Comparison of ENCODE assay signal across 8 cellular contexts in genomic region chr1:224513787-224514209, GRCh38.
DNase-seq lines count a peak whose midpoint lies in the region; ATAC-seq and TF ChIP-seq lines count a peak whose summit lies in the region.

No MANE protein-coding gene starts in this region.

- H3K27ac Mint-ChIP-seq in activated T-helper 17 cell treated with anti-CD3 and anti-CD28 coated beads, Interleukin-2, amount 50 U/mL, for 72 hours = peak overlapping the region; percentile 21
- H3K27ac Mint-ChIP-seq in osteocyte (ENCODE audit: unreplicated experiment) (no peak overlapping the region), type B pancreatic cell (no peak overlapping the region)

- peaks cover 6% of the 10 kb centered on the region for H3K4me1 Mint-ChIP-seq in activated T-helper 17 cell treated with anti-CD3 and anti-CD28 coated beads, Interleukin-2, amount 50 U/mL, for 72 hours
- H3K4me1 Mint-ChIP-seq in osteocyte (ENCODE audit: unreplicated experiment) (peaks cover 30% of the 10 kb centered on the region), type B pancreatic cell (ENCODE audit: unreplicated experiment) (peaks cover 7% of the 10 kb centered on the region)

- H3K36me3 Mint-ChIP-seq in activated T-helper 17 cell treated with anti-CD3 and anti-CD28 coated beads, Interleukin-2, amount 50 U/mL, for 72 hours (ENCODE audit: low read depth) = no peaks in the 10 kb centered on the region
- H3K36me3 Mint-ChIP-seq in osteocyte (ENCODE audit: unreplicated experiment) (no peaks in the 10 kb centered on the region), type B pancreatic cell (no peaks in the 10 kb centered on the region)

- H3K27me3 ChIP-seq in RWPE2 (ENCODE audit: insufficient read depth, poor library complexity, severe bottlenecking) = no peaks in the 10 kb centered on the region

- TF ChIP-seq CTCF in LNCAP (IDR thresholded peaks at IDR 0.05) = peak; percentile 92
- TF ChIP-seq CTCF in RWPE2 (IDR thresholded peaks at IDR 0.05; ENCODE audit: poor library complexity, severe bottlenecking) = peak; percentile 66
- TF ChIP-seq CTCF in fibroblast of villous mesenchyme (IDR thresholded peaks at IDR 0.05; ENCODE audit: insufficient read depth, low read depth, low read length) = peak; percentile 92
- peak; percentile 95 for TF ChIP-seq CTCF in osteocyte (IDR thresholded peaks at IDR 0.05)
- peak; percentile 96 for TF ChIP-seq CTCF in type B pancreatic cell (conservative IDR thresholded peaks at IDR 0.05)

- no peaks in the 10 kb centered on the region for H3K4me1 ChIP-seq in RWPE2 (ENCODE audit: insufficient read depth, poor library complexity, severe bottlenecking)

- H3K27me3 Mint-ChIP-seq in activated T-helper 17 cell treated with anti-CD3 and anti-CD28 coated beads, Interleukin-2, amount 50 U/mL, for 72 hours = no peaks in the 10 kb centered on the region
- H3K27me3 Mint-ChIP-seq in osteocyte (ENCODE audit: unreplicated experiment) = no peaks in the 10 kb centered on the region
- H3K27me3 Mint-ChIP-seq in type B pancreatic cell = no peaks in the 10 kb centered on the region

- no peak overlapping the region for H3K4me3 Mint-ChIP-seq in activated T-helper 17 cell treated with anti-CD3 and anti-CD28 coated beads, Interleukin-2, amount 50 U/mL, for 72 hours
- H3K4me3 Mint-ChIP-seq in osteocyte (ENCODE audit: unreplicated experiment) (no peak overlapping the region), type B pancreatic cell (no peak overlapping the region)

- H3K9me3 ChIP-seq in RWPE2 (ENCODE audit: severe bottlenecking) = no peaks in the 10 kb centered on the region

- DNase-seq in G401 (ENCODE audit: low spot score) = peak; percentile 82
- DNase-seq in GOT3 (lab: John Stamatoyannopoulos, UW) = peak; percentile 57
- peak; percentile 65 for DNase-seq in RWPE2 (ENCODE audit: low spot score)
- peak; percentile 80 for DNase-seq in fibroblast of villous mesenchyme (ENCODE audit: low read depth)
- peak; percentile 94 for DNase-seq in osteocyte (ENCODE audit: extremely low spot score, unreplicated experiment)
- DNase-seq in type B pancreatic cell (ENCODE audit: extremely low spot score, unreplicated experiment) = peak; percentile 94

- H3K36me3 ChIP-seq in RWPE2 (ENCODE audit: low read depth) = no peaks in the 10 kb centered on the region

- no peaks in the 10 kb centered on the region for H3K9me3 Mint-ChIP-seq in activated T-helper 17 cell treated with anti-CD3 and anti-CD28 coated beads, Interleukin-2, amount 50 U/mL, for 72 hours
- no peaks in the 10 kb centered on the region for H3K9me3 Mint-ChIP-seq in osteocyte (ENCODE audit: unreplicated experiment)
- H3K9me3 Mint-ChIP-seq in type B pancreatic cell = no peaks in the 10 kb centered on the region

- no peak overlapping the region for H3K27ac ChIP-seq in RWPE2 (ENCODE audit: poor library complexity, severe bottlenecking)

- H3K4me3 ChIP-seq in RWPE2 (ENCODE audit: severe bottlenecking) (no peak overlapping the region), fibroblast of villous mesenchyme (ENCODE audit: low read depth, low read length) (no peak overlapping the region)

- in situ Hi-C loops in G401 (cut with HindIII; ENCODE audit: low sequenced_read_pairs) = loop anchor here (25.0 kb wide), 1 partner anchor 99 kb away; the partner anchor contains the start of gene CNIH3

- peak; percentile 93 for ATAC-seq in RWPE2 (ENCODE audit: low read depth)
- peak; percentile 96 for ATAC-seq in activated T-helper 17 cell treated with anti-CD3 and anti-CD28 coated beads, Interleukin-2, amount 50 U/mL, for 72 hours (replicated peaks)
